9 cellular contexts compared by ENCODE assay signal in genomic region chr10:100348389-100348927, GRCh38. TPM values are rescaled to one million over a fixed set of nuclear protein-coding genes. Genes with fewer than 3 reads are reported as not detected.
A peak's percentile ranks its signal among the peaks of the same experiment; 100 is the strongest.
DNase-seq lines count a peak whose midpoint lies in the region; ATAC-seq and TF ChIP-seq lines count a peak whose summit lies in the region.
"Had no signal": no experiment of that assay in that cellular context is flagged by ENCODE, and none has a peak within 500 bp of the region (broad histone marks: within the 10 kb centered on the region; RNA-seq: fewer than 3 reads in every experiment).

No MANE protein-coding gene starts in this region.

- peaks cover 4% of the 10 kb centered on the region for H3K27me3 Mint-ChIP-seq in CD4-positive, alpha-beta T cell
- H3K27me3 Mint-ChIP-seq in naive thymus-derived CD8-positive, alpha-beta T cell: no peaks in the 10 kb centered on the region

- no peak for TF ChIP-seq CTCF in CD4-positive, alpha-beta T cell (IDR thresholded peaks at IDR 0.05)
- TF ChIP-seq CTCF in Loucy (conservative IDR thresholded peaks at IDR 0.05; ENCODE audit: low read length): no peak
- TF ChIP-seq CTCF in colonic mucosa (IDR thresholded peaks at IDR 0.05): no peak

- no peak overlapping the region for H2AFZ ChIP-seq in Loucy (ENCODE audit: low read length)

- peaks cover 62% of the 10 kb centered on the region for H4K20me1 ChIP-seq in Loucy (ENCODE audit: insufficient read depth, low read length, poor library complexity, severe bottlenecking)

- no peak for DNase-seq in CD4-positive, alpha-beta T cell
- DNase-seq in colonic mucosa (no peak), NCI-H748 treated with DMSO at 0.1 percent for 48 hours (lab: John Stamatoyannopoulos, UW) (no peak), H4 (ENCODE audit: low spot score) (no peak), NCI-H1092 treated with DMSO at 0.1 percent for 48 hours (lab: John Stamatoyannopoulos, UW) (no peak)
- no peak for DNase-seq in naive thymus-derived CD8-positive, alpha-beta T cell
- DNase-seq in stimulated activated CD4-positive, alpha-beta T cell treated with anti-CD3 and anti-CD28 coated beads, Interleukin-4, amount 100 ng/mL, for 1 hour: no peak

- POLR2A ChIA-PET in CD4-positive, alpha-beta T cell (lab: Charles Lee): interaction anchor here (1.1 kb wide), 1 partner anchor 25 kb away, joined by 3 read pairs; no protein-coding TSS in a partner anchor
- POLR2A ChIA-PET in naive thymus-derived CD8-positive, alpha-beta T cell (lab: Charles Lee): interaction anchor here (1.7 kb wide), 1 partner anchor 22 kb away, joined by 7 read pairs; no protein-coding TSS in a partner anchor

- H3K36me3 ChIP-seq in Loucy (ENCODE audit: insufficient read depth, low read length): peaks cover 58% of the 10 kb centered on the region
- no peaks in the 10 kb centered on the region for H3K36me3 ChIP-seq in colonic mucosa

- H3K9me3 ChIP-seq in CD4-positive, alpha-beta T cell (ENCODE audit: control insufficient read depth, low read length): no peaks in the 10 kb centered on the region
- H3K9me3 ChIP-seq in Loucy (ENCODE audit: insufficient read depth, low read depth, low read length) (no peaks in the 10 kb centered on the region), colonic mucosa (no peaks in the 10 kb centered on the region)

- CTCF ChIA-PET in CD4-positive, alpha-beta T cell (lab: Charles Lee): interaction anchor here (1.2 kb wide), 1 partner anchor 10 kb away, joined by 4 read pairs; no protein-coding TSS in a partner anchor

- H3K27ac ChIP-seq in CD4-positive, alpha-beta T cell (ENCODE audit: low read depth, low read length): no peak overlapping the region
- H3K27ac ChIP-seq in colonic mucosa: no peak overlapping the region

- peak overlapping the region; percentile 86 for H3K4me3 Mint-ChIP-seq in CD4-positive, alpha-beta T cell
- H3K4me3 Mint-ChIP-seq in naive thymus-derived CD8-positive, alpha-beta T cell: peak overlapping the region; percentile 1 to 93 (median 91)

- no peak for ATAC-seq in CD4-positive, alpha-beta T cell (ENCODE audit: poor library complexity)
- ATAC-seq in naive thymus-derived CD8-positive, alpha-beta T cell: no peak

- H3K4me1 Mint-ChIP-seq in CD4-positive, alpha-beta T cell (ENCODE audit: low read depth): peaks cover 7% of the 10 kb centered on the region
- peaks cover 29 to 48% (median 37%) of the 10 kb centered on the region in 4 donors for H3K4me1 Mint-ChIP-seq in naive thymus-derived CD8-positive, alpha-beta T cell

- H3K27me3 ChIP-seq in CD4-positive, alpha-beta T cell (ENCODE audit: control insufficient read depth, insufficient read depth, low read length): no peaks in the 10 kb centered on the region
- H3K27me3 ChIP-seq in Loucy (ENCODE audit: insufficient read depth, low read length, poor library complexity, severe bottlenecking): peaks cover 7% of the 10 kb centered on the region
- H3K27me3 ChIP-seq in colonic mucosa: no peaks in the 10 kb centered on the region

- H3K4me3 ChIP-seq in Loucy (ENCODE audit: low read length, poor library complexity, severe bottlenecking) (peak overlapping the region; percentile 97), colonic mucosa (peak overlapping the region; percentile 80)

- peaks cover 82% of the 10 kb centered on the region for H3K79me2 ChIP-seq in Loucy (ENCODE audit: insufficient read depth, low read length)

- H3K9me3 Mint-ChIP-seq in CD4-positive, alpha-beta T cell: no peaks in the 10 kb centered on the region
- no peaks in the 10 kb centered on the region for H3K9me3 Mint-ChIP-seq in naive thymus-derived CD8-positive, alpha-beta T cell

- H3K4me1 ChIP-seq in Loucy (ENCODE audit: insufficient read depth, low read length, poor library complexity, severe bottlenecking) (peaks cover 67% of the 10 kb centered on the region), colonic mucosa (no peaks in the 10 kb centered on the region)

- no peak overlapping the region for H3K27ac Mint-ChIP-seq in CD4-positive, alpha-beta T cell
- H3K27ac Mint-ChIP-seq in naive thymus-derived CD8-positive, alpha-beta T cell: peak overlapping the region in 2 of 10 donors; percentile 17 to 25

- peak overlapping the region; percentile 99 for H3K4me2 ChIP-seq in Loucy (ENCODE audit: low read depth, low read length, poor library complexity, severe bottlenecking)

- peak overlapping the region; percentile 99 for H3K9ac ChIP-seq in Loucy (ENCODE audit: low read depth, low read length, poor library complexity, severe bottlenecking)
- no peak overlapping the region for H3K9ac ChIP-seq in colonic mucosa (ENCODE audit: low read depth in 2 of 2, low read length in 2 of 2)

- intact Hi-C loops in CD4-positive, alpha-beta T cell (cut with DNase I, micrococcal nuclease): no loop called here
- intact Hi-C loops in colonic mucosa (cut with DNase I): no loop called here

- no peaks in the 10 kb centered on the region for H3K36me3 Mint-ChIP-seq in CD4-positive, alpha-beta T cell (ENCODE audit: low read depth)
- H3K36me3 Mint-ChIP-seq in naive thymus-derived CD8-positive, alpha-beta T cell: peaks cover 6 to 26% (median 11%) of the 10 kb centered on the region in 3 donors

- H3F3A ChIP-seq in Loucy (ENCODE audit: low read depth): no peaks in the 10 kb centered on the region

- H3K9me2 ChIP-seq in Loucy (replicated peaks; ENCODE audit: low read depth, low read length): no peaks in the 10 kb centered on the region

RNA-seq across cellular contexts. Expression of gene SCD, which starts 1.4 kb away (rescaled TPM):
- 1 to 10 TPM; 1.7 TPM for total RNA-seq in CD4-positive, alpha-beta T cell
- total RNA-seq in colonic mucosa: 100 to 1,000 TPM; 159 to 513 TPM
- total RNA-seq in naive thymus-derived CD8-positive, alpha-beta T cell: 1 to 10 TPM; 1.4 TPM
- 1 to 10 TPM; 2.8 to 5.5 (median 4.4) TPM for polyA plus RNA-seq in naive thymus-derived CD8-positive, alpha-beta T cell
- 458 and 512 TPM in 2 replicates for total RNA-seq in H4 (2014; rRNA removed; shearing (Covaris generic))

RNA-seq across cellular contexts. Expression of gene PKD2L1, which starts 18.4 kb away (rescaled TPM):
- total RNA-seq in CD4-positive, alpha-beta T cell: not detected
- under 1 TPM; 0.50 to 0.52 TPM for total RNA-seq in colonic mucosa
- not detected for total RNA-seq in naive thymus-derived CD8-positive, alpha-beta T cell
- not detected for polyA plus RNA-seq in naive thymus-derived CD8-positive, alpha-beta T cell
- not detected in 2 replicates for total RNA-seq in H4 (2014; rRNA removed; shearing (Covaris generic))
- total RNA-seq: urinary bladder had no signal
- polyA plus RNA-seq: urinary bladder had no signal

Comparison
In these comparisons a context has a peak if more than half of its experiments do, and no peak if none do; other contexts are left out.
1. RNA of gene SCD, which starts 1.4 kb away (total RNA-seq): 159 to 513 TPM in colonic mucosa and 458 to 512 TPM in H4; 1.7 TPM in CD4-positive, alpha-beta T cell and 1.4 TPM in naive thymus-derived CD8-positive, alpha-beta T cell; every median in the first group is over 10 times any median in the second.